18 cellular contexts compared by ENCODE assay signal in the genomic region with DNA sequence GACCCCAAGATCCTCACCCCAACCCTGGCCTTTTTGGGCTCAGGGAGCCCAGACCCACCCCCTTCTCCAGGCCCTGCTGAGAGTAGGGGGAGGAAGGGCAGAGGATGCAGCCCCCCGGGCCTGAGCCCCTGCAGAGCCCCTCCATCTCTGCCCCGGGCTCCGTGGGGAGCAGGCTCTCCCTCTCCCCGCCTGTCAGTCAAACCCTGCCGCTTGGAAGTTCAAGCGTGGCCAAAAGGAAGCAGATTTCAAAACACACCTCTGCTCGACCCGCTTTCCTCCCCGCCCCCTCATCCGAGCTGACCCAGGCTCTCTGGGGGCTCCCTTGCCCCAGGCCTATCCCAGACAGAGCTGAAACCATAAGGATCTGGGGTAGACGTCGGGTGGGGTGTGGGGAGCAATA.
"Had no signal": no experiment of that assay in that cellular context is flagged by ENCODE, and none has a peak within 500 bp of the region (broad histone marks: within the 10 kb centered on the region; RNA-seq: fewer than 3 reads in every experiment).

No MANE protein-coding gene starts in this region.

- H3K27me3 ChIP-seq: hepatocyte, ovary, suprapubic skin, upper lobe of left lung, uterus had no signal

- H3K27ac Mint-ChIP-seq: progenitor cell of endocrine pancreas had no signal

- H3K36me3 ChIP-seq: ovary, suprapubic skin, tibial artery, upper lobe of left lung, uterus had no signal

- H3K9me3 ChIP-seq: ovary, suprapubic skin, tibial artery, upper lobe of left lung, uterus had no signal

- H3K4me3 ChIP-seq: coronary artery, hepatocyte, ovary, suprapubic skin, tibial artery, upper lobe of left lung, uterus had no signal

- H3K4me1 ChIP-seq: suprapubic skin, tibial artery, uterus had no signal

- H3K4me3 Mint-ChIP-seq: naive thymus-derived CD4-positive, alpha-beta T cell had no signal

- H3K9me3 Mint-ChIP-seq: naive thymus-derived CD4-positive, alpha-beta T cell had no signal

- ATAC-seq: left colon; naive thymus-derived CD4-positive, alpha-beta T cell had no signal

- DNase-seq: effector CD4-positive, alpha-beta T cell; foreskin melanocyte; head of caudate nucleus; left colon; mammary epithelial cell; naive thymus-derived CD4-positive, alpha-beta T cell; nucleus accumbens; ovary; small intestine; stimulated activated CD4-positive, alpha-beta T cell treated with anti-CD3 and anti-CD28 coated beads, Interleukin-2, amount 100 ng/mL, for 48 hours; stimulated activated naive CD4-positive, alpha-beta T cell treated with Interleukin-2 at 50 U/mL for 16 hours; tibial artery; upper lobe of left lung; uterus had no signal

- H3K4me2 ChIP-seq: hepatocyte had no signal

- H3K27ac ChIP-seq: coronary artery, hepatocyte, ovary, suprapubic skin, tibial artery, upper lobe of left lung, uterus had no signal
